Comparison of ENCODE assay signal across 23 cellular contexts in genomic region chr3:197432407-197433127, GRCh38.
DNase-seq lines count a peak whose midpoint lies in the region; ATAC-seq and TF ChIP-seq lines count a peak whose summit lies in the region.
"Had no signal": no experiment of that assay in that cellular context is flagged by ENCODE, and none has a peak within 500 bp of the region (broad histone marks: within the 10 kb centered on the region; RNA-seq: fewer than 3 reads in every experiment).

No MANE protein-coding gene starts in this region.

- intact Hi-C loops in cardiac septum (cut with DNase I) (no loop called here), PC-3 (cut with micrococcal nuclease) (no loop called here)

- H2AFZ ChIP-seq in PC-3 (ENCODE audit: low read length), result no peak overlapping the region
- H2AFZ ChIP-seq: GM23338 had no signal

- H3K27ac ChIP-seq in mesodermal cell (ENCODE audit: low read depth, low read length, severe bottlenecking), result peak overlapping the region; percentile 41
- no peak overlapping the region for H3K27ac ChIP-seq in PC-3 (ENCODE audit: low read length)
- H3K27ac ChIP-seq: colonic mucosa, thyroid gland had no signal

- H3K4me1 ChIP-seq in mesodermal cell (ENCODE audit: control insufficient read depth, insufficient read depth, low read length, poor library complexity, severe bottlenecking) (peaks cover 15% of the 10 kb centered on the region), PC-3 (ENCODE audit: insufficient read depth, low read length) (0 out of 2 replicates have a peak, but pooled peaks cover 10% of the 10 kb centered on the region)

- peak; percentile 74 for ATAC-seq in SK-N-SH treated with all-trans-retinoic acid at 6 μM for 48 hours
- ATAC-seq in PC-3, result no peak
- no peak for ATAC-seq in HG02840 (IDR thresholded peaks at IDR 0.05; ENCODE audit: low FRiP score, unreplicated experiment)
- ATAC-seq: activated naive CD8-positive, alpha-beta T cell treated with anti-CD3 and anti-CD28 coated beads, Interleukin-2, amount 50 U/mL, for 24 hours; GM23338; mucosa of descending colon; Panc1; stimulated activated naive CD8-positive, alpha-beta T cell treated with anti-CD3 and anti-CD28 coated beads, Interleukin-15, Interleukin-2, amounts not matched to agents 100 U/mL and 50 U/mL, for 24 hours had no signal

- no peaks in the 10 kb centered on the region for H4K20me1 ChIP-seq in PC-3 (ENCODE audit: low read length)

- no peaks in the 10 kb centered on the region for H3K9me3 ChIP-seq in mesodermal cell (ENCODE audit: control insufficient read depth, low read length)
- no peaks in the 10 kb centered on the region for H3K9me3 ChIP-seq in PC-3 (ENCODE audit: low read length)
- H3K9me3 ChIP-seq: colonic mucosa, esophagus squamous epithelium, mucosa of descending colon, SJSA1, thyroid gland had no signal

- no peak for TF ChIP-seq CTCF in PC-3 (conservative IDR thresholded peaks at IDR 0.05; ENCODE audit: low read depth, low read length)

- H3K9me2 ChIP-seq in PC-3 (replicated peaks; ENCODE audit: low read length), result no peaks in the 10 kb centered on the region

- H3K9ac ChIP-seq in PC-3 (ENCODE audit: low read length), result no peak overlapping the region

- CTCF ChIA-PET in PC-3 (lab: Charles Lee), result no interaction called here

- no peak overlapping the region for H3K4me2 ChIP-seq in PC-3 (ENCODE audit: low read length)
- H3K4me2 ChIP-seq: GM23338 had no signal

- no TSS peak for BruUV-seq in PC-3 (replicated peaks; lab: Mats Ljungman, UMichigan)

- H3K4me3 ChIP-seq in mesodermal cell (ENCODE audit: extremely low read depth, insufficient read depth, low read length, poor library complexity, severe bottlenecking) (no peak overlapping the region), PC-3 (ENCODE audit: low read length) (no peak overlapping the region)
- H3K4me3 ChIP-seq: colonic mucosa, esophagus squamous epithelium, GM23338, mucosa of descending colon, SJSA1, thyroid gland had no signal

- WGBS in mesodermal cell (ENCODE audit: insufficient coverage in 2 of 2), 2 experiments, result 100% methylated on average over 1 of the region's 4 CpGs; no CpG with 5 or more reads in 1 of the 2 experiments

- no peaks in the 10 kb centered on the region for H3K27me3 ChIP-seq in PC-3 (ENCODE audit: low read length)
- H3K27me3 ChIP-seq: esophagus squamous epithelium, SJSA1, thyroid gland had no signal

- peak; percentile 54 for DNase-seq in cardiac septum (ENCODE audit: low spot score)
- DNase-seq in DMS79 treated with DMSO at 0.1 percent for 48 hours (lab: John Stamatoyannopoulos, UW), result no peak
- DNase-seq in NCI-H2107 (lab: John Stamatoyannopoulos, UW), result no peak
- no peak for DNase-seq in PC-3
- DNase-seq: activated CD4-positive, alpha-beta T cell treated with anti-CD3 and anti-CD28 coated beads, Interleukin-2, amount 50 U/mL, for 48 hours; activated effector memory CD4-positive, alpha-beta T cell treated with Interleukin-2 at 50 U/mL for 16 hours; activated naive CD8-positive, alpha-beta T cell treated with anti-CD3 and anti-CD28 coated beads, Interleukin-2, amount 50 U/mL, for 24 hours; AML-193; colonic mucosa; esophagus squamous epithelium; mucosa of descending colon; NCI-H1105 treated with DMSO at 0.1 percent for 48 hours; NCI-H2029 treated with DMSO at 0.1 percent for 48 hours; NCI-H446 treated with DMSO at 0.1 percent for 48 hours; stimulated activated CD4-positive, alpha-beta T cell treated with anti-CD3 and anti-CD28 coated beads, Interleukin-4, amount 100 ng/mL, for 4 hours; stimulated activated naive CD8-positive, alpha-beta T cell treated with anti-CD3 and anti-CD28 coated beads, Interleukin-15, Interleukin-2, amounts not matched to agents 100 U/mL and 50 U/mL, for 24 hours; thyroid gland had no signal

- H3K79me2 ChIP-seq in PC-3 (ENCODE audit: low read length), result no peaks in the 10 kb centered on the region

- POLR2A ChIA-PET in PC-3 (lab: Charles Lee; ENCODE audit: unreplicated experiment), result no interaction called here

- H3F3A ChIP-seq in PC-3 (ENCODE audit: low read length, unreplicated experiment), result no peaks in the 10 kb centered on the region

- H3K36me3 ChIP-seq in mesodermal cell (ENCODE audit: control insufficient read depth, insufficient read depth, low read length) (no peaks in the 10 kb centered on the region), PC-3 (ENCODE audit: low read depth, low read length) (no peaks in the 10 kb centered on the region)
- H3K36me3 ChIP-seq: colonic mucosa, esophagus squamous epithelium, SJSA1, thyroid gland had no signal

TF ChIP-seq in SK-N-SH treated with all-trans-retinoic acid at 6 μM for 48 hours, 23 proteins besides CTCF, POLR2A, EP300 and RAD21:
- TF ChIP-seq CSRNP3 (CRISPR knock-in tag; IDR thresholded peaks at IDR 0.05) (no peak), TCF4 (CRISPR knock-in tag; IDR thresholded peaks at IDR 0.05; ENCODE audit: borderline replicate concordance) (peak; percentile 67; the same call in 1 of the 2 replicates), POU6F1 (CRISPR knock-in tag; IDR thresholded peaks at IDR 0.05; ENCODE audit: borderline replicate concordance, low read depth) (no peak), TSHZ2 (CRISPR knock-in tag; IDR thresholded peaks at IDR 0.05) (0 out of 2 replicates have a peak, but pooled peaks have one; percentile 46), ISL1 (CRISPR knock-in tag; IDR thresholded peaks at IDR 0.05) (0 out of 2 replicates have a peak, but pooled peaks have one; percentile 29)
TF ChIP-seq in SK-N-SH treated with all-trans-retinoic acid at 6 μM for 48 hours: peak in this region for 3.
